In genomic region chrX:49043220-49043986, GRCh38 we compare ENCODE assay signal across 8 cellular contexts. TPM values are rescaled to one million over a fixed set of nuclear protein-coding genes. Genes with fewer than 3 reads are reported as not detected.
DNase-seq lines count a peak whose midpoint lies in the region; ATAC-seq and TF ChIP-seq lines count a peak whose summit lies in the region.

Gene TFE3, minus strand, starts transcription at chrX:49043357. Its CDS starts 131 bp downstream, at chrX:49043226.

- peak within 1 kb of the TSS; percentile 85 for H4K12ac ChIP-seq in trophoblast cell (ENCODE audit: low read depth, low read length)

- H3K14ac ChIP-seq in trophoblast cell (ENCODE audit: low read length): peak within 1 kb of the TSS; percentile 89

- no peak within 1 kb of the TSS for H3K23ac ChIP-seq in trophoblast cell (ENCODE audit: low read length)

- peak; percentile 87 for ATAC-seq in HG02852 (IDR thresholded peaks at IDR 0.05; ENCODE audit: unreplicated experiment)
- ATAC-seq in T-cell (replicated peaks in 1 of 4): peak; percentile 89 to 93 (median 90)

- peak; percentile 43; the same call in 1 of the 2 replicates for TF ChIP-seq CTCF in GM12875 (IDR thresholded peaks at IDR 0.05; ENCODE audit: borderline replicate concordance, insufficient read depth, low read depth, low read length)
- TF ChIP-seq CTCF in cardiac muscle cell (IDR thresholded peaks at IDR 0.05; ENCODE audit: low read depth, low read length): peak; percentile 55
- TF ChIP-seq CTCF in transverse colon (IDR thresholded peaks at IDR 0.05): peak; percentile 28 to 63 (median 54)

- H3K4me1 ChIP-seq in cardiac muscle cell (ENCODE audit: low read depth) (peaks cover 21% of the 10 kb centered on the region), trophoblast cell (ENCODE audit: control insufficient read depth in 1 of 2, insufficient read depth in 2 of 2, low read length in 2 of 2) (peaks cover 7 to 13% of the 10 kb centered on the region in 2 experiments), transverse colon (peaks cover 0 to 29% (median 6%) of the 10 kb centered on the region in 4 donors)

- H4K91ac ChIP-seq in trophoblast cell (ENCODE audit: low read depth, low read length): peak within 1 kb of the TSS; percentile 99

- peak within 1 kb of the TSS; percentile 80 to 89 (median 84) for H3K4me3 Mint-ChIP-seq in T-cell

- H3K27me3 Mint-ChIP-seq in T-cell: no peaks in the 10 kb centered on the region

- H3K4me2 ChIP-seq in trophoblast cell (ENCODE audit: low read length): peak within 1 kb of the TSS; percentile 64

- CTCF ChIA-PET in T-cell (lab: Charles Lee): interaction anchor here (0.6 to 1.1 kb wide), 5 partner anchors 37 to 149 kb away, joined by 3 to 6 read pairs (median 3); partner anchors contain the start of gene GRIPAP1 (in 1 of the 2)

- H3K27me3 ChIP-seq in cardiac muscle cell (no peaks in the 10 kb centered on the region), trophoblast cell (ENCODE audit: insufficient read depth, low read length) (no peaks in the 10 kb centered on the region), transverse colon (no peaks in the 10 kb centered on the region)

- peak within 1 kb of the TSS; percentile 88 for H2BK5ac ChIP-seq in trophoblast cell (ENCODE audit: low read depth, low read length, poor library complexity)

- POLR2A ChIA-PET in T-cell (lab: Charles Lee): interaction anchor here (0.6 to 1.4 kb wide), 4 partner anchors 41 to 88 kb away, joined by 3 to 6 read pairs (median 4); partner anchors contain the start of gene GRIPAP1 (in 1 of the 2)

- H3K79me1 ChIP-seq in trophoblast cell (ENCODE audit: low read length): peaks cover 17% of the 10 kb centered on the region

- H3K4me3 ChIP-seq in GM12875 (ENCODE audit: low read depth, low read length): peak within 1 kb of the TSS; percentile 76
- H3K4me3 ChIP-seq in cardiac muscle cell: peak within 1 kb of the TSS; percentile 61
- H3K4me3 ChIP-seq in trophoblast cell (ENCODE audit: low read depth, low read length): peak within 1 kb of the TSS; percentile 94
- H3K4me3 ChIP-seq in transverse colon: peak within 1 kb of the TSS; percentile 43 to 80 (median 78)

- WGBS in adipose tissue, 3 donors: 0 to 31% (median 0%) methylated on average over 28 to 66 of the region's 67 CpGs
- no CpG with 5 or more reads among the region's 67 CpGs for WGBS in trophoblast cell (ENCODE audit: extremely low coverage, insufficient coverage, insufficient read length)
- WGBS in transverse colon (ENCODE audit: low coverage in 1 of 2), 2 donors: 63% methylated on average over 46 of the region's 67 CpGs; no CpG with 5 or more reads in 1 of the 2 donors

- peak; percentile 77 for TF ChIP-seq POLR2A in transverse colon (IDR thresholded peaks at IDR 0.05)

- peaks cover 8% of the 10 kb centered on the region for H3K79me2 ChIP-seq in trophoblast cell (ENCODE audit: control insufficient read depth, insufficient read depth, low read length, poor library complexity)

- peaks cover 7% of the 10 kb centered on the region for H3K36me3 Mint-ChIP-seq in T-cell

- TF ChIP-seq EP300 in transverse colon (IDR thresholded peaks at IDR 0.05; ENCODE audit: low read depth): no peak

- H3K27ac Mint-ChIP-seq in T-cell: peak within 1 kb of the TSS; percentile 91 to 92

- H2BK120ac ChIP-seq in trophoblast cell (ENCODE audit: insufficient read depth, low read length, poor library complexity): peak within 1 kb of the TSS; percentile 93

- in situ Hi-C loops in transverse colon (cut with MboI; ENCODE audit: low pct_ligation_motif_present in 1 of 4, low pct_unique_long_range_greater_than_20kb in 1 of 4, low sequenced_read_pairs in 3 of 4): no loop called here

- H3K36me3 ChIP-seq in cardiac muscle cell: peaks cover 4% of the 10 kb centered on the region
- peaks cover 7 to 10% of the 10 kb centered on the region in 2 experiments for H3K36me3 ChIP-seq in trophoblast cell (ENCODE audit: control insufficient read depth in 1 of 2, insufficient read depth in 2 of 2, low read length in 2 of 2)
- H3K36me3 ChIP-seq in transverse colon: peaks cover 0 to 4% (median 0%) of the 10 kb centered on the region in 4 donors

- H3K9ac ChIP-seq in trophoblast cell (ENCODE audit: low read length): peak within 1 kb of the TSS; percentile 94

- H3K27ac ChIP-seq in adipose tissue (ENCODE audit: low read depth, low read length) (peak within 1 kb of the TSS; percentile 92), cardiac muscle cell (peak within 1 kb of the TSS; percentile 74), trophoblast cell (ENCODE audit: low read depth, low read length) (peak within 1 kb of the TSS; percentile 94), transverse colon (peak within 1 kb of the TSS; percentile 92 to 97 (median 96))

- peaks cover 32 to 46% (median 40%) of the 10 kb centered on the region in 3 donors for H3K4me1 Mint-ChIP-seq in T-cell

- peak within 1 kb of the TSS; percentile 80 for H4K8ac ChIP-seq in trophoblast cell (ENCODE audit: low read depth, low read length)

- H2AK5ac ChIP-seq in trophoblast cell (ENCODE audit: low read length): peak within 1 kb of the TSS; percentile 66

- peak; percentile 95 for DNase-seq in NCI-H1436 treated with DMSO at 0.1 percent for 48 hours (lab: John Stamatoyannopoulos, UW)
- peak; percentile 82 to 96 (median 94) for DNase-seq in T-cell
- peak; percentile 99 to 100 for DNase-seq in cardiac muscle cell (ENCODE audit: low read depth in 1 of 2, low spot score in 1 of 2)
- peak; percentile 98 for DNase-seq in trophoblast cell
- peak; percentile 98 for DNase-seq in transverse colon

- peak within 1 kb of the TSS; percentile 93 for H3K18ac ChIP-seq in trophoblast cell (ENCODE audit: low read length)

- no peaks in the 10 kb centered on the region for H3K9me3 Mint-ChIP-seq in T-cell

- intact Hi-C loops in transverse colon (cut with DNase I; ENCODE audit: low total_unique reads): no loop called here

- peak within 1 kb of the TSS; percentile 49 for H2AFZ ChIP-seq in trophoblast cell (ENCODE audit: insufficient read depth, low read length, poor library complexity)

- peak within 1 kb of the TSS; percentile 31 for H2BK12ac ChIP-seq in trophoblast cell (ENCODE audit: low read length)

- no peaks in the 10 kb centered on the region for H3K9me3 ChIP-seq in cardiac muscle cell (ENCODE audit: low read depth)
- H3K9me3 ChIP-seq in trophoblast cell (ENCODE audit: insufficient read depth, low read depth, low read length): no peaks in the 10 kb centered on the region
- no peaks in the 10 kb centered on the region for H3K9me3 ChIP-seq in transverse colon

- H3K4ac ChIP-seq in trophoblast cell (ENCODE audit: low read depth, low read length): peak within 1 kb of the TSS; percentile 98

RNA-seq across cellular contexts. Expression of gene TFE3, which starts in this region (rescaled TPM):
- total RNA-seq in T-cell: 10 to 100 TPM; 34.3 to 38.8 (median 35.6) TPM
- 10 to 100 TPM; 14.9 to 83.9 (median 71.1) TPM for polyA plus RNA-seq in adipose tissue
- total RNA-seq in cardiac muscle cell: 30.0 and 55.0 TPM in 2 replicates
- polyA plus RNA-seq in cardiac muscle cell: 32.1 and 40.9 TPM in 2 replicates
- polyA plus RNA-seq in trophoblast cell (2013): 25.5 and 26.5 TPM in 2 replicates
- 10 to 100 TPM; 31.7 to 45.6 (median 44.7) TPM for total RNA-seq in transverse colon

Comparison
In these comparisons a context has a peak if more than half of its experiments do, and no peak if none do; other contexts are left out.
1. Peak in every context shown above with its lines: DNase-seq, ATAC-seq, H3K4me3 ChIP-seq and H3K27ac ChIP-seq.